ENCODE assay signal across 14 cellular contexts in the genomic region with DNA sequence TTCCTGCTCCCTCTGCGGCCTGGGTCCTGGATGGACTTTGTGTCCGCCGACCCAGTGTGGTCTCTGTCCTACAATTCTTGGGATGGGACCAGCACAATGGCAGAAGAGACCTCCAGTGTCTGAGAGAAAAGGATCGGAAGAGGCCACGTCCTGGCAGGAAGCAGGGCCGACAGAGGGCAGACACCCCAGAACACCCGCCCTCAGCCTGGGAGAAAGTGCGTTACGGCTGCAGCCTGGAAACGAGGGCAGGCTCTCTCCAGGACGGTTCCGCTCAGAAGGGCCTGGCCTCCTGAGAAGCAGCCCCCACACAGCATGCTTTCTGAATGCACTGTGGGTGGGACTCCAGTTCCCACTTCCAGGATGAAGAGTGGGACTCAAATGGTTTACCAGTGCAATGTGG. TPM values are rescaled to one million over a fixed set of nuclear protein-coding genes. Genes with fewer than 3 reads are reported as not detected.
DNase-seq lines count a peak whose midpoint lies in the region; ATAC-seq and TF ChIP-seq lines count a peak whose summit lies in the region.
"Had no signal": no experiment of that assay in that cellular context is flagged by ENCODE, and none has a peak within 500 bp of the region (broad histone marks: within the 10 kb centered on the region; RNA-seq: fewer than 3 reads in every experiment).

No MANE protein-coding gene starts in this region.

- H3F3A ChIP-seq in neural progenitor cell (ENCODE audit: low read depth) = peaks cover 33% of the 10 kb centered on the region

- POLR2A ChIA-PET in WTC11 (lab: Charles Lee) = no interaction called here

- TF ChIP-seq POLR2A in esophagus muscularis mucosa (IDR thresholded peaks at IDR 0.05; ENCODE audit: low read depth) (no peak), thyroid gland (IDR thresholded peaks at IDR 0.05) (no peak)

- no peak overlapping the region for H3K4me2 ChIP-seq in neural progenitor cell

- H3K27me3 Mint-ChIP-seq in WTC11 (ENCODE audit: low read depth) (no peaks in the 10 kb centered on the region), neural progenitor cell (ENCODE audit: insufficient read depth, low read depth) (peaks cover 24% of the 10 kb centered on the region)

- ATAC-seq in WTC11 (no peak), GM18873 (IDR thresholded peaks at IDR 0.05; ENCODE audit: low FRiP score, unreplicated experiment) (no peak), GM18498 (IDR thresholded peaks at IDR 0.05; ENCODE audit: unreplicated experiment) (no peak), GM21717 (IDR thresholded peaks at IDR 0.05; ENCODE audit: unreplicated experiment) (no peak)
- ATAC-seq: activated T-cell treated with anti-CD3 and anti-CD28 coated beads, Interleukin-2, amount 50 U/mL, for 4 hours; K562 had no signal

- H4K20me1 ChIP-seq in neural progenitor cell (ENCODE audit: low read depth) = peaks cover 28% of the 10 kb centered on the region

- 75% methylated on average over 11 of the region's 12 CpGs for WGBS in esophagus muscularis mucosa
- 65 to 77% methylated on average over 11 to 12 of the region's 12 CpGs for WGBS in thyroid gland, 2 donors

- intact Hi-C loops in esophagus muscularis mucosa (cut with DNase I) (no loop called here), thyroid gland (cut with DNase I) (no loop called here)

- H3K9me3 Mint-ChIP-seq in WTC11 (no peaks in the 10 kb centered on the region), neural progenitor cell (no peaks in the 10 kb centered on the region)
- H3K9me3 Mint-ChIP-seq: activated T-cell treated with anti-CD3 and anti-CD28 coated beads, Interleukin-2, amount 50 U/mL, for 4 hours had no signal

- no peak overlapping the region for H2AFZ ChIP-seq in neural progenitor cell (replicated peaks)

- CTCF ChIA-PET in WTC11 (lab: Charles Lee) = interaction anchor here (0.9 to 4.9 kb wide), 3 partner anchors 10 to 378 kb away, joined by 3 to 42 read pairs (median 4); no protein-coding TSS in a partner anchor

- H3K27ac ChIP-seq in esophagus muscularis mucosa (replicated peaks in 1 of 4) (peak overlapping the region; percentile 62 to 93 (median 74)), neural progenitor cell (peak overlapping the region; percentile 54), thyroid gland (peak overlapping the region in 2 of 3 donors; percentile 42 to 57)
- H3K27ac ChIP-seq: C4-2B had no signal

- peak overlapping the region; percentile 78; the same call in 1 of the 2 replicates for H3K27ac Mint-ChIP-seq in WTC11
- peak overlapping the region; percentile 4 for H3K27ac Mint-ChIP-seq in neural progenitor cell

- H3K4me3 ChIP-seq in esophagus muscularis mucosa (no peak overlapping the region), neural progenitor cell (no peak overlapping the region), thyroid gland (replicated peaks in 1 of 3) (no peak overlapping the region)
- H3K4me3 ChIP-seq: K562 had no signal

- H3K36me3 ChIP-seq in esophagus muscularis mucosa (peaks cover 39 to 54% (median 53%) of the 10 kb centered on the region in 4 donors), neural progenitor cell (no peaks in the 10 kb centered on the region), thyroid gland (peaks cover 48 to 49% of the 10 kb centered on the region in 2 donors)

- no peak for TF ChIP-seq CTCF in WTC11 (IDR thresholded peaks at IDR 0.05)
- no peak for TF ChIP-seq CTCF in esophagus muscularis mucosa (IDR thresholded peaks at IDR 0.05)
- no peak for TF ChIP-seq CTCF in neural progenitor cell (IDR thresholded peaks at IDR 0.05)
- TF ChIP-seq CTCF in thyroid gland (IDR thresholded peaks at IDR 0.05) = no peak

- H3K9ac ChIP-seq in neural progenitor cell = no peak overlapping the region

- H3K4me1 ChIP-seq in esophagus muscularis mucosa (peaks cover 83 to 99% (median 93%) of the 10 kb centered on the region in 4 donors), neural progenitor cell (no peaks in the 10 kb centered on the region), thyroid gland (peaks cover 0 to 26% of the 10 kb centered on the region in 2 donors)

- peaks cover 34% of the 10 kb centered on the region for H3K36me3 Mint-ChIP-seq in WTC11
- peaks cover 38% of the 10 kb centered on the region for H3K36me3 Mint-ChIP-seq in neural progenitor cell

- H3K27me3 ChIP-seq in esophagus muscularis mucosa (no peaks in the 10 kb centered on the region), neural progenitor cell (no peaks in the 10 kb centered on the region), thyroid gland (no peaks in the 10 kb centered on the region)

- H3K79me2 ChIP-seq in neural progenitor cell (ENCODE audit: low read depth) = no peaks in the 10 kb centered on the region

- no peak for DNase-seq in WTC11 (ENCODE audit: low spot score)
- no peak for DNase-seq in esophagus muscularis mucosa (ENCODE audit: extremely low spot score)
- no peak for DNase-seq in neural progenitor cell (ENCODE audit: low spot score)
- DNase-seq in thyroid gland = peak in 1 of 2 donors; percentile 1
- no peak for DNase-seq in T-helper 2 cell
- DNase-seq: activated CD4-positive, alpha-beta T cell treated with anti-CD3 and anti-CD28 coated beads for 4 hours; activated T-cell treated with anti-CD3 and anti-CD28 coated beads, Interleukin-2, amount 50 U/mL, for 4 hours; NCI-H1417 treated with DMSO at 0.1 percent for 48 hours; NCI-H524 had no signal

- H3K4me3 Mint-ChIP-seq in WTC11 (no peak overlapping the region), neural progenitor cell (no peak overlapping the region)
- H3K4me3 Mint-ChIP-seq: activated T-cell treated with anti-CD3 and anti-CD28 coated beads, Interleukin-2, amount 50 U/mL, for 4 hours had no signal

- H3K4me1 Mint-ChIP-seq in WTC11 = peaks cover 26% of the 10 kb centered on the region
- peaks cover 21% of the 10 kb centered on the region for H3K4me1 Mint-ChIP-seq in neural progenitor cell

- TF ChIP-seq EP300 in esophagus muscularis mucosa (IDR thresholded peaks at IDR 0.05) = no peak

- H3K9me3 ChIP-seq in esophagus muscularis mucosa = no peaks in the 10 kb centered on the region
- no peaks in the 10 kb centered on the region for H3K9me3 ChIP-seq in neural progenitor cell (ENCODE audit: low read depth)
- no peaks in the 10 kb centered on the region for H3K9me3 ChIP-seq in thyroid gland

TF ChIP-seq in WTC11, 78 proteins besides CTCF, POLR2A, EP300 and RAD21 (continues in another document):
- TF ChIP-seq RORB (CRISPR knock-in tag; IDR thresholded peaks at IDR 0.05) = no peak
- TF ChIP-seq GTF2I (CRISPR knock-in tag; conservative IDR thresholded peaks at IDR 0.05) = no peak
- no peak for TF ChIP-seq ZNF396 (CRISPR knock-in tag; IDR thresholded peaks at IDR 0.05; ENCODE audit: borderline replicate concordance)
- TF ChIP-seq HMGA2 (CRISPR knock-in tag; IDR thresholded peaks at IDR 0.05) = no peak
- TF ChIP-seq NFATC4 (CRISPR knock-in tag; IDR thresholded peaks at IDR 0.05) = no peak
- no peak for TF ChIP-seq ZNF317 (CRISPR knock-in tag; IDR thresholded peaks at IDR 0.05; ENCODE audit: borderline replicate concordance, low read depth)
- TF ChIP-seq, protein P1, sequence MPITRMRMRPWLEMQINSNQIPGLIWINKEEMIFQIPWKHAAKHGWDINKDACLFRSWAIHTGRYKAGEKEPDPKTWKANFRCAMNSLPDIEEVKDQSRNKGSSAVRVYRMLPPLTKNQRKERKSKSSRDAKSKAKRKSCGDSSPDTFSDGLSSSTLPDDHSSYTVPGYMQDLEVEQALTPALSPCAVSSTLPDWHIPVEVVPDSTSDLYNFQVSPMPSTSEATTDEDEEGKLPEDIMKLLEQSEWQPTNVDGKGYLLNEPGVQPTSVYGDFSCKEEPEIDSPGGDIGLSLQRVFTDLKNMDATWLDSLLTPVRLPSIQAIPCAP (CRISPR knock-in tag; IDR thresholded peaks at IDR 0.05) = no peak
- no peak for TF ChIP-seq SOX15 (CRISPR knock-in tag; IDR thresholded peaks at IDR 0.05)
- TF ChIP-seq, protein P2, sequence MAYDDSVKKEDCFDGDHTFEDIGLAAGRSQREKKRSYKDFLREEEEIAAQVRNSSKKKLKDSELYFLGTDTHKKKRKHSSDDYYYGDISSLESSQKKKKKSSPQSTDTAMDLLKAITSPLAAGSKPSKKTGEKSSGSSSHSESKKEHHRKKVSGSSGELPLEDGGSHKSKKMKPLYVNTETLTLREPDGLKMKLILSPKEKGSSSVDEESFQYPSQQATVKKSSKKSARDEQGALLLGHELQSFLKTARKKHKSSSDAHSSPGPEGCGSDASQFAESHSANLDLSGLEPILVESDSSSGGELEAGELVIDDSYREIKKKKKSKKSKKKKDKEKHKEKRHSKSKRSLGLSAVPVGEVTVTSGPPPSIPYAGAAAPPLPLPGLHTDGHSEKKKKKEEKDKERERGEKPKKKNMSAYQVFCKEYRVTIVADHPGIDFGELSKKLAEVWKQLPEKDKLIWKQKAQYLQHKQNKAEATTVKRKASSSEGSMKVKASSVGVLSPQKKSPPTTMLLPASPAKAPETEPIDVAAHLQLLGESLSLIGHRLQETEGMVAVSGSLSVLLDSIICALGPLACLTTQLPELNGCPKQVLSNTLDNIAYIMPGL (CRISPR knock-in tag; IDR thresholded peaks at IDR 0.05) = no peak
- TF ChIP-seq, protein P3, sequence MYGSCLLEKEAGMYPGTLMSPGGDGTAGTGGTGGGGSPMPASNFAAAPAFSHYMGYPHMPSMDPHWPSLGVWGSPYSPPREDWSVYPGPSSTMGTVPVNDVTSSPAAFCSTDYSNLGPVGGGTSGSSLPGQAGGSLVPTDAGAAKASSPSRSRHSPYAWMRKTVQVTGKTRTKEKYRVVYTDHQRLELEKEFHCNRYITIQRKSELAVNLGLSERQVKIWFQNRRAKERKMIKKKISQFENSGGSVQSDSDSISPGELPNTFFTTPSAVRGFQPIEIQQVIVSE (CRISPR knock-in tag; IDR thresholded peaks at IDR 0.05; ENCODE audit: borderline replicate concordance) = no peak
- no peak for TF ChIP-seq JUN (CRISPR knock-in tag; IDR thresholded peaks at IDR 0.05)
- TF ChIP-seq ZNF219 (CRISPR knock-in tag; IDR thresholded peaks at IDR 0.05; ENCODE audit: borderline replicate concordance) = no peak
- TF ChIP-seq, protein P4, sequence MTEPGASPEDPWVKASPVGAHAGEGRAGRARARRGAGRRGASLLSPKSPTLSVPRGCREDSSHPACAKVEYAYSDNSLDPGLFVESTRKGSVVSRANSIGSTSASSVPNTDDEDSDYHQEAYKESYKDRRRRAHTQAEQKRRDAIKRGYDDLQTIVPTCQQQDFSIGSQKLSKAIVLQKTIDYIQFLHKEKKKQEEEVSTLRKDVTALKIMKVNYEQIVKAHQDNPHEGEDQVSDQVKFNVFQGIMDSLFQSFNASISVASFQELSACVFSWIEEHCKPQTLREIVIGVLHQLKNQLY (CRISPR knock-in tag; IDR thresholded peaks at IDR 0.05) = no peak

RNA-seq across cellular contexts. Expression of a gene that starts 35.5 kb away (rescaled TPM):
- total RNA-seq in WTC11 (2021) (2.0 to 2.3 TPM (median 2.3 TPM) in 3 replicates), esophagus muscularis mucosa (10 to 100 TPM in 2 of 4 donors, 1 to 10 TPM in 2; 6.8 to 17.5 (median 10.7) TPM), neural progenitor cell (ENCODE audit: low replicate concordance) (1.1 and 3.3 TPM in 2 replicates), thyroid gland (1 to 10 TPM; 1.6 to 4.8 (median 3.0) TPM)
- total RNA-seq: K562 had no signal
